In genomic region chr7:84701524-84702306, GRCh38 we compare ENCODE assay signal across 10 cellular contexts.
DNase-seq lines count a peak whose midpoint lies in the region; FAIRE-seq and TF ChIP-seq lines count a peak whose summit lies in the region.
"Had no signal": no experiment of that assay in that cellular context is flagged by ENCODE, and none has a peak within 500 bp of the region (broad histone marks: within the 10 kb centered on the region; RNA-seq: fewer than 3 reads in every experiment).

No MANE protein-coding gene starts in this region.

- no peak for TF ChIP-seq POLR2A in GM12891 (IDR thresholded peaks at IDR 0.05; ENCODE audit: low read depth, low read length)

- H3K4me3 ChIP-seq in AG09309 (ENCODE audit: control insufficient read depth, low read depth, low read length), result no peak overlapping the region

- DNase-seq in AG09309 (ENCODE audit: low read depth), result peak; percentile 78
- peak; percentile 8 for DNase-seq in HTR-8/SVneo (ENCODE audit: insufficient read length, low spot score)
- peak; percentile 82 for DNase-seq in astrocyte of the hippocampus (ENCODE audit: low read depth, low spot score)
- peak; percentile 91 for DNase-seq in islet precursor cell
- DNase-seq in GM12891 (ENCODE audit: insufficient read length, low spot score), result no peak
- DNase-seq in GM19239 (ENCODE audit: insufficient read length, low spot score), result no peak
- DNase-seq in CD14-positive monocyte (ENCODE audit: low spot score), result no peak
- DNase-seq in NCI-H187 treated with DMSO at 0.1 percent for 48 hours (lab: John Stamatoyannopoulos, UW), result no peak
- DNase-seq: DND-41 had no signal

- FAIRE-seq in HTR-8/SVneo (lab: Jason Lieb, UNC) (no peak), GM12891 (lab: Jason Lieb, UNC) (no peak), GM19239 (lab: Jason Lieb, UNC) (no peak)

- H3K36me3 Mint-ChIP-seq in CD14-positive monocyte, result no peaks in the 10 kb centered on the region

- H3K9me3 Mint-ChIP-seq in CD14-positive monocyte, result peaks cover 0 to 4% (median 0%) of the 10 kb centered on the region in 7 donors
- H3K9me3 Mint-ChIP-seq: T-helper 1 cell treated with Interleukin-12 subunit alpha and Interleukin-12 subunit beta and Interleukin-4 antibody, amounts not matched to agents 30 μg/mL and 1 μg/mL, for 36 hours had no signal

- H3K27me3 Mint-ChIP-seq in CD14-positive monocyte (ENCODE audit: low read depth in 3 of 3), result no peaks in the 10 kb centered on the region

- no peak overlapping the region for H3K27ac Mint-ChIP-seq in CD14-positive monocyte
- H3K27ac Mint-ChIP-seq: T-helper 1 cell treated with Interleukin-12 subunit alpha and Interleukin-12 subunit beta and Interleukin-4 antibody, amounts not matched to agents 30 μg/mL and 1 μg/mL, for 36 hours had no signal

- no peak overlapping the region for H3K4me3 Mint-ChIP-seq in CD14-positive monocyte
- H3K4me3 Mint-ChIP-seq: T-helper 1 cell treated with Interleukin-12 subunit alpha and Interleukin-12 subunit beta and Interleukin-4 antibody, amounts not matched to agents 30 μg/mL and 1 μg/mL, for 36 hours had no signal

- TF ChIP-seq CTCF in AG09309 (IDR thresholded peaks at IDR 0.05; ENCODE audit: control insufficient read depth, insufficient read depth, low read depth, low read length, missing control alignments) (no peak), CD14-positive monocyte (IDR thresholded peaks at IDR 0.05) (no peak)

- intact Hi-C loops in CD14-positive monocyte (cut with micrococcal nuclease), result no loop called here

- H3K4me1 Mint-ChIP-seq in CD14-positive monocyte, result no peaks in the 10 kb centered on the region

TF ChIP-seq in GM12891, 5 proteins besides CTCF, POLR2A, EP300 and RAD21:
- TF ChIP-seq TAF1 (IDR thresholded peaks at IDR 0.05; ENCODE audit: low read depth, low read length) (no peak), SPI1 (IDR thresholded peaks at IDR 0.05; ENCODE audit: low read depth, low read length) (no peak), POU2F2 (IDR thresholded peaks at IDR 0.05; ENCODE audit: low read depth, low read length) (no peak), PAX5 (IDR thresholded peaks at IDR 0.05; ENCODE audit: insufficient read depth, low read length, severe bottlenecking) (no peak), POLR2AphosphoS5 (IDR thresholded peaks at IDR 0.05; ENCODE audit: low read depth, low read length) (no peak)

Comparison
In these comparisons a context has a peak if more than half of its experiments do, and no peak if none do; other contexts are left out.
1. DNase-seq: peak in AG09309 (single experiment), HTR-8/SVneo (single experiment), astrocyte of the hippocampus (single experiment) and islet precursor cell (single experiment); none in GM12891 (single experiment), GM19239 (single experiment), CD14-positive monocyte (single experiment) and NCI-H187 treated with DMSO at 0.1 percent for 48 hours (single experiment).